In the genomic region with DNA sequence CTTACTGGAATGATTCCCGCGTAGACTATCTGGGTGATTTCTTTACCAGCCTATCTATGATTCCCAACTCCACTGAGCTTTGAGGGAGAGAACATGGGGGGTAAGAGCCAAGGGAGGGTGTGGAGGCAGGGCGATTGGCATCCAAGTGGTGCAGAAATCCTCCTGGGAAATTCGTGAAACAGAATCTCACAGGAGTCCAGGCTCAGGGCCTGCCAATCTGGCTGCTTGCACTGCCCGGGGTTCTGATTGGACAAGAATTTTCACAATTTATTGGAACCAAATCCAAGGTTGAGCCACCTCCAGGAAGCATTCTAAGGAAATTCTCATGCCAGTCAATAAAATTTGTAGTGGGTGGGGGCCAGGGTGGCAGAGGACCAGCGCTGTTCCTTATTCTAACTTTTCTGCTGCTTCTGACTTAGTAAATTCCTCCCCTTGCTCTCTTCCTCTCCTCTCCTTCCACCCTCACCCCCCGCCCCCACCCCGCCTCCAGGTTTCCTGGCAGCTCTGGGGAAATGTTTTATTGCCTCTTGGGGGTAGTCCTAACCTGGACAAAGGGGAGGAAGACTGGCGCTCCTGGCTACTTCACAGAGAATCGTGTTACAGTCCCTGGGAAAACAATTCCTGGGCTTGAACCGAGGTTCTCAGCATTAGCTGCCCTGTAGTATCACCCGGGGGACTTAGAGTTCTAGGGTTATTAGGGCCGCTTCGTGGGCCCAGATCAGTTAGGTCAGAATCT, we compare ENCODE assay signal across 9 cellular contexts. TPM values are rescaled to one million over a fixed set of nuclear protein-coding genes. Genes with fewer than 3 reads are reported as not detected.
DNase-seq lines count a peak whose midpoint lies in the region; ATAC-seq and TF ChIP-seq lines count a peak whose summit lies in the region.
"Had no signal": no experiment of that assay in that cellular context is flagged by ENCODE, and none has a peak within 500 bp of the region (broad histone marks: within the 10 kb centered on the region; RNA-seq: fewer than 3 reads in every experiment).

No MANE protein-coding gene starts in this region.

- TF ChIP-seq CTCF in nephron (IDR thresholded peaks at IDR 0.05; ENCODE audit: unreplicated experiment in 3 of 3): no peak

- no peak overlapping the region for H3K27ac Mint-ChIP-seq in dendritic cell treated with granulocyte-macrophage colony-stimulating factor and Interleukin-4, amounts not matched to agents 40 ng/mL and 50 ng/mL, for 4 days
- H3K27ac Mint-ChIP-seq in nephron: no peak overlapping the region

- H3K36me3 ChIP-seq in BLaER1 treated with 17β-estradiol and CSF1 and Interleukin-3, amounts not matched to agents 10 nM and 100 nM: no peaks in the 10 kb centered on the region
- H3K36me3 ChIP-seq in HUES6 (ENCODE audit: control insufficient read depth, insufficient read depth, low read length) (no peaks in the 10 kb centered on the region), aorta (ENCODE audit: control insufficient read depth in 1 of 2, insufficient read depth in 2 of 2, low read length in 1 of 2) (no peaks in the 10 kb centered on the region)

- peaks cover 52% of the 10 kb centered on the region for H3K4me1 Mint-ChIP-seq in dendritic cell treated with granulocyte-macrophage colony-stimulating factor and Interleukin-4, amounts not matched to agents 40 ng/mL and 50 ng/mL, for 4 days (ENCODE audit: low read depth)
- H3K4me1 Mint-ChIP-seq in nephron: peaks cover 22% of the 10 kb centered on the region

- H4K20me1 ChIP-seq in BLaER1 treated with 17β-estradiol and CSF1 and Interleukin-3, amounts not matched to agents 10 nM and 100 nM: peaks cover 0 to 35% (median 28%) of the 10 kb centered on the region in 11 experiments; a peak in 19 of 22 replicates

- intact Hi-C loops in dendritic cell treated with granulocyte-macrophage colony-stimulating factor and Interleukin-4, amounts not matched to agents 40 ng/mL and 50 ng/mL, for 4 days (cut with micrococcal nuclease): no loop called here
- intact Hi-C loops in aorta (cut with DNase I): loop anchor here (5.0 to 10.0 kb wide), 3 partner anchors 186 to 278 kb away; a partner anchor contains a TSS

- peaks cover 68 to 87% (median 74%) of the 10 kb centered on the region in 11 experiments for H3K27me3 ChIP-seq in BLaER1 treated with 17β-estradiol and CSF1 and Interleukin-3, amounts not matched to agents 10 nM and 100 nM
- H3K27me3 ChIP-seq in HUES6 (ENCODE audit: control insufficient read depth, insufficient read depth, low read length): peaks cover 73% of the 10 kb centered on the region
- H3K27me3 ChIP-seq in aorta (ENCODE audit: control insufficient read depth in 1 of 2, insufficient read depth in 2 of 2, low read length in 1 of 2): no peaks in the 10 kb centered on the region

- H3K9me3 Mint-ChIP-seq in dendritic cell treated with granulocyte-macrophage colony-stimulating factor and Interleukin-4, amounts not matched to agents 40 ng/mL and 50 ng/mL, for 4 days: no peaks in the 10 kb centered on the region
- no peaks in the 10 kb centered on the region for H3K9me3 Mint-ChIP-seq in nephron

- peak overlapping the region; percentile 51 for H3K4me3 Mint-ChIP-seq in dendritic cell treated with granulocyte-macrophage colony-stimulating factor and Interleukin-4, amounts not matched to agents 40 ng/mL and 50 ng/mL, for 4 days
- peak overlapping the region; percentile 82 to 83 (median 83) for H3K4me3 Mint-ChIP-seq in nephron

- H3K27ac ChIP-seq in BLaER1 treated with 17β-estradiol and CSF1 and Interleukin-3, amounts not matched to agents 10 nM and 100 nM: no peak overlapping the region
- H3K27ac ChIP-seq in HUES6 (ENCODE audit: low read depth, low read length): no peak overlapping the region
- no peak overlapping the region for H3K27ac ChIP-seq in aorta (ENCODE audit: low read depth in 1 of 2, low read length in 2 of 2)
- H3K27ac ChIP-seq: RWPE1 had no signal

- H3K4me1 ChIP-seq in BLaER1 treated with 17β-estradiol and CSF1 and Interleukin-3, amounts not matched to agents 10 nM and 100 nM: peaks cover 28 to 60% (median 36%) of the 10 kb centered on the region in 10 experiments
- peaks cover 38% of the 10 kb centered on the region for H3K4me1 ChIP-seq in HUES6 (ENCODE audit: control insufficient read depth, insufficient read depth, low read length)
- no peaks in the 10 kb centered on the region for H3K4me1 ChIP-seq in aorta (ENCODE audit: control insufficient read depth in 1 of 2, insufficient read depth in 2 of 2, low read length in 2 of 2)

- H3K4me3 ChIP-seq in BLaER1 treated with 17β-estradiol and CSF1 and Interleukin-3, amounts not matched to agents 10 nM and 100 nM: peak overlapping the region in 9 of 10 experiments; percentile 64 to 74 (median 68); a peak in 16 of 20 replicates
- H3K4me3 ChIP-seq in HUES6 (ENCODE audit: low read depth, low read length) (peak overlapping the region; percentile 70), aorta (ENCODE audit: low read length in 2 of 2) (no peak overlapping the region)

- no peak for DNase-seq in SIG-M5 (lab: John Stamatoyannopoulos, UW)
- DNase-seq in aorta: no peak
- no peak for DNase-seq in occipital lobe (lab: John Stamatoyannopoulos, UW)

- H3K36me3 Mint-ChIP-seq in dendritic cell treated with granulocyte-macrophage colony-stimulating factor and Interleukin-4, amounts not matched to agents 40 ng/mL and 50 ng/mL, for 4 days (ENCODE audit: low read depth): no peaks in the 10 kb centered on the region
- no peaks in the 10 kb centered on the region for H3K36me3 Mint-ChIP-seq in nephron (ENCODE audit: low read depth)

- H3K9me3 ChIP-seq in BLaER1 treated with 17β-estradiol and CSF1 and Interleukin-3, amounts not matched to agents 10 nM and 100 nM (replicated peaks in 1 of 11): no peaks in the 10 kb centered on the region
- H3K9me3 ChIP-seq in HUES6 (ENCODE audit: control insufficient read depth, insufficient read depth, low read depth, low read length): no peaks in the 10 kb centered on the region
- no peaks in the 10 kb centered on the region for H3K9me3 ChIP-seq in aorta (ENCODE audit: control insufficient read depth, low read length)

- H3K9ac ChIP-seq in BLaER1 treated with 17β-estradiol and CSF1 and Interleukin-3, amounts not matched to agents 10 nM and 100 nM: 0 out of 22 replicates have a peak overlapping the region, but pooled peaks of 1 of the 11 experiments have one; percentile 56
- no peak overlapping the region for H3K9ac ChIP-seq in HUES6 (ENCODE audit: low read length)

- no peak for ATAC-seq in aorta (ENCODE audit: low FRiP score)
- ATAC-seq in GM21381 (IDR thresholded peaks at IDR 0.05; ENCODE audit: unreplicated experiment): no peak

- H3K27me3 Mint-ChIP-seq in dendritic cell treated with granulocyte-macrophage colony-stimulating factor and Interleukin-4, amounts not matched to agents 40 ng/mL and 50 ng/mL, for 4 days: peaks cover 88% of the 10 kb centered on the region
- peaks cover 92% of the 10 kb centered on the region for H3K27me3 Mint-ChIP-seq in nephron (ENCODE audit: low read depth)

- H3K4me2 ChIP-seq in BLaER1 treated with 17β-estradiol and CSF1 and Interleukin-3, amounts not matched to agents 10 nM and 100 nM: peak overlapping the region; percentile 98 to 100 (median 99)

- WGBS in aorta, 2 donors: 36% methylated on average over 14 of the region's 14 CpGs

RNA-seq across cellular contexts. Expression of a gene that starts 3.1 kb away (rescaled TPM):
- total RNA-seq in aorta: 1 to 10 TPM; 1.2 to 5.2 TPM
- polyA plus RNA-seq in aorta: 1 to 10 TPM; 3.6 to 4.4 TPM
- total RNA-seq in occipital lobe: 6.9 TPM

Comparison
In these comparisons a context has a peak if more than half of its experiments do, and no peak if none do; other contexts are left out.
1. H3K4me3 ChIP-seq: peak in BLaER1 treated with 17β-estradiol and CSF1 and Interleukin-3, amounts not matched to agents 10 nM and 100 nM (9 of 10) and HUES6 (single experiment); none in aorta (0 of 2).